ENCODE assay signal across 31 cellular contexts in genomic region chr13:61774903-61775302, GRCh38.
"Had no signal": no experiment of that assay in that cellular context is flagged by ENCODE, and none has a peak within 500 bp of the region (broad histone marks: within the 10 kb centered on the region; RNA-seq: fewer than 3 reads in every experiment).

No MANE protein-coding gene starts in this region.

- FAIRE-seq: endometrium had no signal

- H3K27ac ChIP-seq: epithelial cell of prostate, gastroesophageal sphincter, left lung, lower lobe of right lung, neutrophil, skin epidermis, tibial artery, upper lobe of right lung, WERI-Rb-1 had no signal

- DNase-seq: activated CD4-positive, alpha-beta memory T cell treated with anti-CD3 and anti-CD28 coated beads for 36 hours; activated CD4-positive, alpha-beta T cell treated with anti-CD3 and anti-CD28 coated beads for 48 hours; activated CD8-positive, alpha-beta memory T cell treated with anti-CD3 and anti-CD28 coated beads, Interleukin-2, amount 50 U/mL, for 4 hours; activated gamma-delta T cell treated with Interleukin-2 at 50 U/mL for 16 hours; activated naive CD4-positive, alpha-beta T cell treated with anti-CD3 and anti-CD28 coated beads, Interleukin-2, amount 50 U/mL, for 16 hours; activated T-cell treated with anti-CD3 and anti-CD28 coated beads, Interleukin-2, amount 50 U/mL, for 1 hour; amniotic stem cell; central memory CD4-positive, alpha-beta T cell; dermis blood vessel endothelial cell; effector CD8-positive, alpha-beta T cell; kidney glomerular epithelial cell; left lung; lower lobe of right lung; naive B cell; nephron progenitor cell; retina; stimulated activated CD4-positive, alpha-beta T cell treated with anti-CD3 and anti-CD28 coated beads, Interleukin-12 subunit alpha, Interleukin-12 subunit beta, amount 100 ng/mL, for 4 hours; stimulated activated CD4-positive, alpha-beta T cell treated with anti-CD3 and anti-CD28 coated beads, Interleukin-4, amount 100 ng/mL, for 24 hours; SW 1271; T1000; tibial artery; upper lobe of right lung; WERI-Rb-1 had no signal

- H3K4me1 ChIP-seq: left lung, lower lobe of right lung, tibial artery, upper lobe of right lung had no signal

- H3K36me3 ChIP-seq: gastroesophageal sphincter, left lung, lower lobe of right lung, neutrophil, tibial artery, upper lobe of right lung, WERI-Rb-1 had no signal

- H3K9me3 ChIP-seq: gastroesophageal sphincter, left lung, lower lobe of right lung, neutrophil, tibial artery, upper lobe of right lung had no signal

- H3K27me3 ChIP-seq: gastroesophageal sphincter, left lung, neutrophil, tibial artery, upper lobe of right lung had no signal

- H3K4me3 ChIP-seq: gastroesophageal sphincter, left lung, lower lobe of right lung, skin epidermis, tibial artery, upper lobe of right lung had no signal

- ATAC-seq: activated CD4-positive, CD25-positive, alpha-beta regulatory T cell treated with anti-CD3 and anti-CD28 coated beads, Interleukin-2, amount 50 U/mL, for 24 hours; gastroesophageal sphincter; left lung; lower lobe of right lung; sciatic nerve; stimulated activated effector memory CD8-positive, alpha-beta T cell treated with anti-CD3 and anti-CD28 coated beads, Interleukin-12 subunit alpha, Interleukin-12 subunit beta, amount 100 ng/mL, for 72 hours; upper lobe of right lung had no signal
